Comparison of ENCODE assay signal across 17 cellular contexts in genomic region chr7:35204850-35205249, GRCh38. TPM values are rescaled to one million over a fixed set of nuclear protein-coding genes. Genes with fewer than 3 reads are reported as not detected.
"Had no signal": no experiment of that assay in that cellular context is flagged by ENCODE, and none has a peak within 500 bp of the region (broad histone marks: within the 10 kb centered on the region; RNA-seq: fewer than 3 reads in every experiment).

No MANE protein-coding gene starts in this region.

RNA-seq across cellular contexts. Expression of gene TBX20, which starts 49.0 kb away (rescaled TPM):
- total RNA-seq: naive thymus-derived CD8-positive, alpha-beta T cell; natural killer cell; natural killer cell treated with Interleukin-12 subunit alpha and Interleukin-12 subunit beta and Interleukin-15 and Interleukin-18, amount 100 ng/mL, for 72 hours; occipital lobe; omental fat pad; osteoblast; osteocyte; pancreas; posterior vena cava; progenitor cell of endocrine pancreas; psoas muscle; sciatic nerve; sigmoid colon; spleen had no signal
- polyA plus RNA-seq: naive thymus-derived CD8-positive, alpha-beta T cell; neural cell; ovary; pancreas; psoas muscle; small intestine; spleen had no signal
